24 cellular contexts compared by ENCODE assay signal in genomic region chr2:186518291-186518690, GRCh38. TPM values are rescaled to one million over a fixed set of nuclear protein-coding genes. Genes with fewer than 3 reads are reported as not detected.
A peak's percentile ranks its signal among the peaks of the same experiment; 100 is the strongest.
DNase-seq lines count a peak whose midpoint lies in the region; ATAC-seq and TF ChIP-seq lines count a peak whose summit lies in the region.
"Had no signal": no experiment of that assay in that cellular context is flagged by ENCODE, and none has a peak within 500 bp of the region (broad histone marks: within the 10 kb centered on the region; RNA-seq: fewer than 3 reads in every experiment).

No MANE protein-coding gene starts in this region.

- peaks cover 43 to 79% (median 57%) of the 10 kb centered on the region in 11 experiments for H3K36me3 ChIP-seq in BLaER1 treated with 17β-estradiol and CSF1 and Interleukin-3, amounts not matched to agents 10 nM and 100 nM
- peaks cover 18% of the 10 kb centered on the region; the same call in 1 of the 2 replicates for H3K36me3 ChIP-seq in GM23248 (ENCODE audit: low read depth)

- no peaks in the 10 kb centered on the region for H3K27me3 ChIP-seq in BLaER1 treated with 17β-estradiol and CSF1 and Interleukin-3, amounts not matched to agents 10 nM and 100 nM
- H3K27me3 ChIP-seq in GM23248 (replicated peaks; ENCODE audit: insufficient read depth) = no peaks in the 10 kb centered on the region
- H3K27me3 ChIP-seq: upper lobe of left lung had no signal

- peaks cover 0 to 21% (median 13%) of the 10 kb centered on the region in 10 experiments; a peak in 13 of 20 replicates for H3K4me1 ChIP-seq in BLaER1 treated with 17β-estradiol and CSF1 and Interleukin-3, amounts not matched to agents 10 nM and 100 nM
- peaks cover 30% of the 10 kb centered on the region for H3K4me1 ChIP-seq in GM23248 (ENCODE audit: insufficient read depth)

- in situ Hi-C loops in GM23248 (cut with MboI) = loop anchor here (25.0 kb wide), 1 partner anchor 319 kb away; the partner anchor contains the start of gene ZSWIM2

- H3K27ac ChIP-seq in BLaER1 treated with 17β-estradiol and CSF1 and Interleukin-3, amounts not matched to agents 10 nM and 100 nM = no peak overlapping the region; a peak in 1 of 22 replicates
- H3K27ac ChIP-seq in GM23248 = peak overlapping the region; percentile 51
- H3K27ac ChIP-seq: C4-2B, upper lobe of left lung had no signal

- H3K9me3 ChIP-seq in BLaER1 treated with 17β-estradiol and CSF1 and Interleukin-3, amounts not matched to agents 10 nM and 100 nM (replicated peaks in 1 of 11) = no peaks in the 10 kb centered on the region
- no peaks in the 10 kb centered on the region for H3K9me3 ChIP-seq in GM23248 (ENCODE audit: low read depth)
- H3K9me3 ChIP-seq: upper lobe of left lung had no signal

- peaks cover 23% of the 10 kb centered on the region for H3K36me3 Mint-ChIP-seq in neural crest cell (ENCODE audit: low read depth)

- H2AFZ ChIP-seq in GM23248 = no peak overlapping the region

- H3K4me1 Mint-ChIP-seq in neural crest cell = peaks cover 10% of the 10 kb centered on the region
- H3K4me1 Mint-ChIP-seq: activated CD4-positive, alpha-beta T cell treated with anti-CD3 and anti-CD28 coated beads for 36 hours had no signal

- peaks cover 4% of the 10 kb centered on the region for H3K9me3 Mint-ChIP-seq in neural crest cell

- H3K79me2 ChIP-seq in GM23248 (ENCODE audit: insufficient read depth) = peaks cover 9% of the 10 kb centered on the region; the same call in 1 of the 2 replicates

- peaks cover 0 to 20% (median 0%) of the 10 kb centered on the region in 11 experiments; a peak in 2 of 22 replicates for H4K20me1 ChIP-seq in BLaER1 treated with 17β-estradiol and CSF1 and Interleukin-3, amounts not matched to agents 10 nM and 100 nM
- no peaks in the 10 kb centered on the region; the same call in 1 of the 2 replicates for H4K20me1 ChIP-seq in GM23248 (ENCODE audit: insufficient read depth)

- H3K4me2 ChIP-seq in BLaER1 treated with 17β-estradiol and CSF1 and Interleukin-3, amounts not matched to agents 10 nM and 100 nM = peak overlapping the region in 6 of 11 experiments; percentile 2 to 40 (median 24); a peak in 6 of 22 replicates
- H3K4me2 ChIP-seq in GM23248 (ENCODE audit: unreplicated experiment) = peak overlapping the region; percentile 30

- intact Hi-C loops in sciatic nerve (cut with DNase I) = no loop called here

- H3K4me3 ChIP-seq in BLaER1 treated with 17β-estradiol and CSF1 and Interleukin-3, amounts not matched to agents 10 nM and 100 nM = no peak overlapping the region
- H3K4me3 ChIP-seq in GM23248 = no peak overlapping the region
- H3K4me3 ChIP-seq: lung, upper lobe of left lung had no signal

- H3K27ac Mint-ChIP-seq in neural crest cell (ENCODE audit: unreplicated experiment) = peak overlapping the region; percentile 4
- H3K27ac Mint-ChIP-seq: activated CD4-positive, alpha-beta T cell treated with anti-CD3 and anti-CD28 coated beads for 36 hours had no signal

- ATAC-seq in sciatic nerve = no peak
- ATAC-seq: activated CD4-positive, alpha-beta T cell treated with anti-CD3 and anti-CD28 coated beads for 36 hours; esophagus mucosa; right cardiac atrium had no signal

- 92 to 96% methylated on average over 4 of the region's 4 CpGs for WGBS in GM23248 (ENCODE audit: low coverage in 1 of 2, low lambda C conversion rate in 2 of 2, missing lambda C conversion rate in 2 of 2), 2 experiments

- H3F3A ChIP-seq in GM23248 (ENCODE audit: insufficient read depth) = peaks cover 15% of the 10 kb centered on the region

- no peak overlapping the region for H3K4me3 Mint-ChIP-seq in neural crest cell
- H3K4me3 Mint-ChIP-seq: activated CD4-positive, alpha-beta T cell treated with anti-CD3 and anti-CD28 coated beads for 36 hours had no signal

- H3K27me3 Mint-ChIP-seq in neural crest cell (ENCODE audit: low read depth) = no peaks in the 10 kb centered on the region
- H3K27me3 Mint-ChIP-seq: activated CD4-positive, alpha-beta T cell treated with anti-CD3 and anti-CD28 coated beads for 36 hours had no signal

- DNase-seq in GM23248 (no peak), UCSD-AML1 (lab: John Stamatoyannopoulos, UW; ENCODE audit: unreplicated experiment) (peak; percentile 6), neural crest cell (ENCODE audit: low read depth, low spot score) (no peak), sciatic nerve (ENCODE audit: low spot score) (no peak), medulla oblongata (ENCODE audit: extremely low spot score) (no peak), NCI-H2196 (lab: John Stamatoyannopoulos, UW; ENCODE audit: unreplicated experiment) (no peak), NCI-H2081 treated with DMSO at 0.1 percent for 48 hours (lab: John Stamatoyannopoulos, UW) (no peak)
- DNase-seq: activated CD4-positive, alpha-beta T cell treated with anti-CD3 and anti-CD28 coated beads for 36 hours; activated naive CD4-positive, alpha-beta T cell treated with anti-CD3 and anti-CD28 coated beads, Interleukin-2, amount 50 U/mL, for 16 hours; DMS79 treated with DMSO at 0.1 percent for 48 hours; effector CD4-positive, alpha-beta T cell; KG1; NCI-H1694 treated with DMSO at 0.1 percent for 48 hours; NCI-H2227 treated with DMSO at 0.1 percent for 48 hours; NCI-H774; occipital lobe; OCI-M1; right cardiac atrium; T-helper 1 cell; upper lobe of left lung had no signal

- no peak overlapping the region for H3K9ac ChIP-seq in BLaER1 treated with 17β-estradiol and CSF1 and Interleukin-3, amounts not matched to agents 10 nM and 100 nM
- no peak overlapping the region; the same call in 1 of the 2 replicates for H3K9ac ChIP-seq in GM23248

- no peak for TF ChIP-seq CTCF in neural crest cell (conservative IDR thresholded peaks at IDR 0.05)

- no peaks in the 10 kb centered on the region for H3K9me2 ChIP-seq in GM23248 (ENCODE audit: insufficient read depth)

RNA-seq across cellular contexts. Expression of gene ZC3H15, which starts 32.2 kb away (rescaled TPM):
- total RNA-seq in GM23248 (2014; rRNA removed; shearing (Covaris generic)) = 43.8 and 98.0 TPM in 2 replicates
- polyA plus RNA-seq in GM23248 (2016; fragmentation: Nextera tagmentation; extraction: Ambion mirVana) = 88.7 and 103 TPM in 2 replicates
- total RNA-seq in neural crest cell = 73.1 and 76.7 TPM in 2 replicates
- 53.5 TPM for total RNA-seq in sciatic nerve
